In genomic region chr2:150698016-150698661, GRCh38 we compare ENCODE assay signal across 18 cellular contexts.
A peak's percentile ranks its signal among the peaks of the same experiment; 100 is the strongest.
DNase-seq lines count a peak whose midpoint lies in the region; ATAC-seq and TF ChIP-seq lines count a peak whose summit lies in the region.
"Had no signal": no experiment of that assay in that cellular context is flagged by ENCODE, and none has a peak within 500 bp of the region (broad histone marks: within the 10 kb centered on the region; RNA-seq: fewer than 3 reads in every experiment).

No MANE protein-coding gene starts in this region.

- no peak overlapping the region for H2BK5ac ChIP-seq in mesenchymal stem cell (ENCODE audit: low read depth, low read length, poor library complexity, severe bottlenecking)

- POLR2A ChIA-PET in SK-N-SH (lab: Yijun Ruan, JAX), result no interaction called here

- in situ Hi-C loops in transverse colon (cut with MboI; ENCODE audit: low pct_ligation_motif_present in 1 of 4, low pct_unique_long_range_greater_than_20kb in 1 of 4, low sequenced_read_pairs in 3 of 4), result no loop called here

- H3K9me3 ChIP-seq in SK-N-SH (no peaks in the 10 kb centered on the region), mesenchymal stem cell (ENCODE audit: control insufficient read depth, low read length) (no peaks in the 10 kb centered on the region), transverse colon (no peaks in the 10 kb centered on the region)
- H3K9me3 ChIP-seq: spleen, tibial artery had no signal

- no peak overlapping the region for H4K8ac ChIP-seq in mesenchymal stem cell (ENCODE audit: low read length)

- 66% methylated on average over 2 of the region's 2 CpGs for WGBS in SK-N-SH (ENCODE audit: low lambda C conversion rate)
- 95% methylated on average over 2 of the region's 2 CpGs for WGBS in mesenchymal stem cell
- WGBS in transverse colon (ENCODE audit: low coverage in 1 of 2), 2 donors, result 65 to 85% methylated on average over 2 of the region's 2 CpGs
- WGBS in lower leg skin, 2 donors, result 61 to 65% methylated on average over 2 of the region's 2 CpGs

- H4K20me1 ChIP-seq in SK-N-SH (ENCODE audit: insufficient read depth), result no peaks in the 10 kb centered on the region

- TF ChIP-seq EP300 in SK-N-SH (IDR thresholded peaks at IDR 0.05; ENCODE audit: borderline replicate concordance in 1 of 2, low read depth in 1 of 2, low read length in 1 of 2), result no peak
- TF ChIP-seq EP300 in transverse colon (IDR thresholded peaks at IDR 0.05; ENCODE audit: low read depth), result no peak

- H2AK5ac ChIP-seq in mesenchymal stem cell (ENCODE audit: low read length, severe bottlenecking), result no peak overlapping the region

- H3K23ac ChIP-seq in mesenchymal stem cell (ENCODE audit: low read length in 2 of 2), result no peak overlapping the region

- H3K27me3 ChIP-seq in SK-N-SH (ENCODE audit: insufficient read depth), result no peaks in the 10 kb centered on the region
- H3K27me3 ChIP-seq in mesenchymal stem cell (ENCODE audit: control insufficient read depth in 1 of 2, insufficient read depth in 1 of 2, low read length in 2 of 2), result no peaks in the 10 kb centered on the region
- H3K27me3 ChIP-seq in transverse colon, result no peaks in the 10 kb centered on the region
- H3K27me3 ChIP-seq: spleen, tibial artery had no signal

- no peak overlapping the region for H3K9ac ChIP-seq in SK-N-SH
- peak overlapping the region; percentile 62 for H3K9ac ChIP-seq in mesenchymal stem cell (ENCODE audit: low read length)

- DNase-seq in SK-N-SH (no peak), dedifferentiated amniotic fluid mesenchymal stem cell (ENCODE audit: extremely low spot score) (peak; percentile 93), mesenchymal stem cell (peak; percentile 34), transverse colon (no peak), lower leg skin (ENCODE audit: low spot score in 2 of 2) (no peak), AML-193 (lab: John Stamatoyannopoulos, UW) (no peak), amygdala (lab: John Stamatoyannopoulos, UW) (no peak)
- DNase-seq: activated CD8-positive, alpha-beta memory T cell treated with anti-CD3 and anti-CD28 coated beads for 24 hours; activated naive CD4-positive, alpha-beta T cell treated with Interleukin-2 at 50 U/mL for 16 hours; Calu3; foreskin melanocyte; kidney; naive B cell; NCI-H774; spleen; tibial artery had no signal

- H3K14ac ChIP-seq in mesenchymal stem cell (ENCODE audit: low read length in 2 of 2), result no peak overlapping the region

- H3K79me1 ChIP-seq in mesenchymal stem cell (replicated peaks; ENCODE audit: low read length, poor library complexity, severe bottlenecking), result no peaks in the 10 kb centered on the region

- no peaks in the 10 kb centered on the region; a peak in 1 of 4 replicates for H3K4me1 ChIP-seq in SK-N-SH (ENCODE audit: control insufficient read depth in 1 of 2, insufficient read depth in 2 of 2, low read depth in 1 of 2, low read length in 1 of 2)
- no peaks in the 10 kb centered on the region for H3K4me1 ChIP-seq in mesenchymal stem cell (ENCODE audit: control insufficient read depth, insufficient read depth, low read depth, low read length)
- no peaks in the 10 kb centered on the region for H3K4me1 ChIP-seq in transverse colon
- H3K4me1 ChIP-seq: spleen had no signal

- no peak overlapping the region for H2BK12ac ChIP-seq in mesenchymal stem cell (ENCODE audit: low read length in 2 of 2)

- H3K36me3 ChIP-seq in SK-N-SH (replicated peaks in 1 of 2; ENCODE audit: control insufficient read depth in 1 of 2, insufficient read depth in 2 of 2, low read length in 1 of 2) (no peaks in the 10 kb centered on the region), mesenchymal stem cell (ENCODE audit: control insufficient read depth in 1 of 2, insufficient read depth in 2 of 2, low read depth in 1 of 2, low read length in 2 of 2) (no peaks in the 10 kb centered on the region), transverse colon (no peaks in the 10 kb centered on the region)
- H3K36me3 ChIP-seq: spleen, tibial artery had no signal

- H3K9me2 ChIP-seq in SK-N-SH, result no peaks in the 10 kb centered on the region

- TF ChIP-seq POLR2A in transverse colon (IDR thresholded peaks at IDR 0.05) (no peak), lower leg skin (IDR thresholded peaks at IDR 0.05) (no peak)

- H3K4ac ChIP-seq in mesenchymal stem cell (ENCODE audit: low read depth in 1 of 2, low read length in 2 of 2), result peak overlapping the region in 1 of 2 experiments; percentile 51

- H3K27ac ChIP-seq in SK-N-SH (ENCODE audit: low read depth in 2 of 2, low read length in 1 of 2), result peak overlapping the region; percentile 12 to 28; a peak in 1 of 4 replicates
- no peak overlapping the region for H3K27ac ChIP-seq in mesenchymal stem cell (ENCODE audit: low read length, poor library complexity, severe bottlenecking)
- peak overlapping the region in 3 of 4 donors; percentile 16 to 40 (median 21) for H3K27ac ChIP-seq in transverse colon
- H3K27ac ChIP-seq: 22Rv1 had no signal

- no peak for ATAC-seq in SK-N-SH treated with all-trans-retinoic acid at 6 μM for 48 hours

- CTCF ChIA-PET in SK-N-SH (lab: Yijun Ruan, JAX), result no interaction called here

- TF ChIP-seq CTCF in SK-N-SH (IDR thresholded peaks at IDR 0.05) (no peak), transverse colon (IDR thresholded peaks at IDR 0.05) (no peak), lower leg skin (IDR thresholded peaks at IDR 0.05) (no peak)

- intact Hi-C loops in transverse colon (cut with DNase I; ENCODE audit: low total_unique reads), result no loop called here
- intact Hi-C loops in lower leg skin (cut with DNase I; ENCODE audit: low total_unique reads), result no loop called here

- H3K18ac ChIP-seq in mesenchymal stem cell (ENCODE audit: low read depth in 1 of 2, low read length in 2 of 2), result no peak overlapping the region

- no peak overlapping the region for H2BK120ac ChIP-seq in mesenchymal stem cell (ENCODE audit: low read depth, low read length)

- no peaks in the 10 kb centered on the region for H3K79me2 ChIP-seq in SK-N-SH (ENCODE audit: insufficient read depth)

- no peak overlapping the region for H4K91ac ChIP-seq in mesenchymal stem cell (ENCODE audit: low read length)

- no peak for TF ChIP-seq RAD21 in SK-N-SH (IDR thresholded peaks at IDR 0.05; ENCODE audit: low read length)

- H3F3A ChIP-seq in SK-N-SH (replicated peaks; ENCODE audit: insufficient read depth), result no peaks in the 10 kb centered on the region

- no peak overlapping the region for H3K4me3 ChIP-seq in SK-N-SH (ENCODE audit: low read depth in 2 of 2, low read length in 1 of 2)
- H3K4me3 ChIP-seq in mesenchymal stem cell (ENCODE audit: insufficient read depth in 1 of 2, low read depth in 1 of 2, low read length in 2 of 2), result no peak overlapping the region
- no peak overlapping the region for H3K4me3 ChIP-seq in transverse colon
- no peak overlapping the region for H3K4me3 ChIP-seq in lower leg skin (ENCODE audit: low read depth, poor library complexity, severe bottlenecking)
- H3K4me3 ChIP-seq: spleen, tibial artery had no signal

- H3K4me2 ChIP-seq in SK-N-SH (no peak overlapping the region), mesenchymal stem cell (ENCODE audit: low read length, poor library complexity, severe bottlenecking) (no peak overlapping the region)

- H2AFZ ChIP-seq in SK-N-SH (ENCODE audit: low read depth) (no peak overlapping the region), mesenchymal stem cell (ENCODE audit: low read depth, low read length) (no peak overlapping the region)

- no peak overlapping the region for H2BK15ac ChIP-seq in mesenchymal stem cell (ENCODE audit: low read depth, poor library complexity, severe bottlenecking)

TF ChIP-seq in SK-N-SH, 30 proteins besides CTCF, POLR2A, EP300 and RAD21 (continues in another document):
- TF ChIP-seq USF1 (IDR thresholded peaks at IDR 0.05; ENCODE audit: borderline replicate concordance, low read depth), result no peak
- no peak for TF ChIP-seq NRF1 (IDR thresholded peaks at IDR 0.05; ENCODE audit: low read depth, low read length)
- TF ChIP-seq RCOR1 (IDR thresholded peaks at IDR 0.05; ENCODE audit: low read length), result no peak
- TF ChIP-seq SIN3A (IDR thresholded peaks at IDR 0.05; ENCODE audit: borderline replicate concordance, low read depth, low read length), result no peak
- no peak for TF ChIP-seq YY1 (IDR thresholded peaks at IDR 0.05; ENCODE audit: low read depth)
- TF ChIP-seq GATA2 (CRISPR knock-in tag; IDR thresholded peaks at IDR 0.05), result no peak
- no peak for TF ChIP-seq EZH2phosphoT487 (IDR thresholded peaks at IDR 0.05; ENCODE audit: borderline replicate concordance, low read depth)
- TF ChIP-seq TCF12 (IDR thresholded peaks at IDR 0.05), result no peak
- no peak for TF ChIP-seq FOXJ3 (CRISPR knock-in tag; IDR thresholded peaks at IDR 0.05)
- TF ChIP-seq FOXM1 (IDR thresholded peaks at IDR 0.05; ENCODE audit: low read depth), result no peak

TF ChIP-seq in SK-N-SH treated with all-trans-retinoic acid at 6 μM for 48 hours, 23 proteins besides CTCF, POLR2A, EP300 and RAD21 (continues in another document):
- TF ChIP-seq ZNF8 (CRISPR knock-in tag; IDR thresholded peaks at IDR 0.05), result no peak
- TF ChIP-seq CSDC2 (CRISPR knock-in tag; IDR thresholded peaks at IDR 0.05), result no peak
- TF ChIP-seq ZFP3 (CRISPR knock-in tag; IDR thresholded peaks at IDR 0.05), result no peak
- no peak for TF ChIP-seq CREB5 (CRISPR knock-in tag; IDR thresholded peaks at IDR 0.05; ENCODE audit: low read depth)
- TF ChIP-seq, protein P1, sequence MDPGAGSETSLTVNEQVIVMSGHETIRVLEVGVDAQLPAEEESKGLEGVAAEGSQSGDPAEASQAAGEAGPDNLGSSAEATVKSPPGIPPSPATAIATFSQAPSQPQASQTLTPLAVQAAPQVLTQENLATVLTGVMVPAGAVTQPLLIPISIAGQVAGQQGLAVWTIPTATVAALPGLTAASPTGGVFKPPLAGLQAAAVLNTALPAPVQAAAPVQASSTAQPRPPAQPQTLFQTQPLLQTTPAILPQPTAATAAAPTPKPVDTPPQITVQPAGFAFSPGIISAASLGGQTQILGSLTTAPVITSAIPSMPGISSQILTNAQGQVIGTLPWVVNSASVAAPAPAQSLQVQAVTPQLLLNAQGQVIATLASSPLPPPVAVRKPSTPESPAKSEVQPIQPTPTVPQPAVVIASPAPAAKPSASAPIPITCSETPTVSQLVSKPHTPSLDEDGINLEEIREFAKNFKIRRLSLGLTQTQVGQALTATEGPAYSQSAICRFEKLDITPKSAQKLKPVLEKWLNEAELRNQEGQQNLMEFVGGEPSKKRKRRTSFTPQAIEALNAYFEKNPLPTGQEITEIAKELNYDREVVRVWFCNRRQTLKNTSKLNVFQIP (CRISPR knock-in tag; IDR thresholded peaks at IDR 0.05; ENCODE audit: borderline replicate concordance, low read depth), result no peak
- no peak for TF ChIP-seq ARNTL (CRISPR knock-in tag; IDR thresholded peaks at IDR 0.05; ENCODE audit: borderline replicate concordance, low read depth)
- no peak for TF ChIP-seq SNAI2 (CRISPR knock-in tag; IDR thresholded peaks at IDR 0.05)

Comparison
In these comparisons a context has a peak if more than half of its experiments do, and no peak if none do; other contexts are left out.
1. DNase-seq: peak in dedifferentiated amniotic fluid mesenchymal stem cell (single experiment) and mesenchymal stem cell (single experiment); none in SK-N-SH (single experiment), transverse colon (single experiment), lower leg skin (0 of 2), AML-193 (0 of 2) and amygdala (0 of 56).